ENCODE assay signal across 20 cellular contexts in genomic region chr7:43618073-43618472, GRCh38. TPM values are rescaled to one million over a fixed set of nuclear protein-coding genes. Genes with fewer than 3 reads are reported as not detected.
A peak's percentile ranks its signal among the peaks of the same experiment; 100 is the strongest.
DNase-seq lines count a peak whose midpoint lies in the region; ATAC-seq and TF ChIP-seq lines count a peak whose summit lies in the region.
"Had no signal": no experiment of that assay in that cellular context is flagged by ENCODE, and none has a peak within 500 bp of the region (broad histone marks: within the 10 kb centered on the region; RNA-seq: fewer than 3 reads in every experiment).

No MANE protein-coding gene starts in this region.

- DNase-seq in GM23338 (ENCODE audit: low spot score) (no peak), RWPE2 (ENCODE audit: low spot score) (no peak), cerebellum (ENCODE audit: low spot score) (no peak), HCEC 1CT (no peak), sciatic nerve (ENCODE audit: low spot score) (no peak)
- DNase-seq: AML-193; Calu3; CD4-positive, CD25-positive, alpha-beta regulatory T cell; DMS79; HFFc6; NCI-H1048; Peyer's patch; SHP77 treated with DMSO at 0.1 percent for 48 hours; SW 1271 had no signal

- no peaks in the 10 kb centered on the region for H3F3A ChIP-seq in GM23338 (replicated peaks; ENCODE audit: low read depth)
- H3F3A ChIP-seq in neural cell (ENCODE audit: insufficient read depth, low read length, poor library complexity, severe bottlenecking): no peaks in the 10 kb centered on the region

- H4K20me1 ChIP-seq in GM23338 (replicated peaks; ENCODE audit: insufficient read depth): no peaks in the 10 kb centered on the region; the same call in 1 of the 2 replicates
- no peaks in the 10 kb centered on the region for H4K20me1 ChIP-seq in neural cell (ENCODE audit: insufficient read depth)

- H3K9me2 ChIP-seq in GM23338 (ENCODE audit: insufficient read depth) (no peaks in the 10 kb centered on the region), neural cell (ENCODE audit: insufficient read depth, low read length) (no peaks in the 10 kb centered on the region)

- H3K9me3 Mint-ChIP-seq in GM23338: no peaks in the 10 kb centered on the region
- H3K9me3 Mint-ChIP-seq: CD4-positive, CD25-positive, alpha-beta regulatory T cell; HFFc6 had no signal

- H3K36me3 Mint-ChIP-seq in GM23338 (ENCODE audit: low read depth): peaks cover 9% of the 10 kb centered on the region; the same call in 2 of the 3 replicates

- peaks cover 37% of the 10 kb centered on the region for H3K79me2 ChIP-seq in ACC112 (ENCODE audit: control insufficient read depth, insufficient read depth, low read length, unreplicated experiment)
- no peaks in the 10 kb centered on the region for H3K79me2 ChIP-seq in GM23338 (replicated peaks; ENCODE audit: insufficient read depth)
- no peaks in the 10 kb centered on the region for H3K79me2 ChIP-seq in neural cell (replicated peaks; ENCODE audit: insufficient read depth, low read length)

- intact Hi-C loops in sciatic nerve (cut with DNase I): no loop called here

- H3K4me1 ChIP-seq in ACC112 (ENCODE audit: control insufficient read depth, insufficient read depth, low read length, unreplicated experiment): peaks cover 43% of the 10 kb centered on the region
- peaks cover 7% of the 10 kb centered on the region; the same call in 1 of the 2 replicates for H3K4me1 ChIP-seq in GM23338 (ENCODE audit: insufficient read depth)
- H3K4me1 ChIP-seq in RWPE2 (ENCODE audit: insufficient read depth, poor library complexity, severe bottlenecking): peaks cover 14% of the 10 kb centered on the region

- H3K4me3 ChIP-seq in ACC112 (ENCODE audit: low read depth, low read length): no peak overlapping the region
- H3K4me3 ChIP-seq in GM23338: no peak overlapping the region
- H3K4me3 ChIP-seq in RWPE2 (ENCODE audit: severe bottlenecking): no peak overlapping the region
- H3K4me3 ChIP-seq in neural cell (ENCODE audit: low read length): no peak overlapping the region
- H3K4me3 ChIP-seq: A549, K562, Peyer's patch had no signal

- TF ChIP-seq RAD21 in neural cell (conservative IDR thresholded peaks at IDR 0.05): no peak

- H3K9me3 ChIP-seq in RWPE2 (ENCODE audit: severe bottlenecking): no peaks in the 10 kb centered on the region
- no peaks in the 10 kb centered on the region for H3K9me3 ChIP-seq in neural cell (ENCODE audit: low read length)
- H3K9me3 ChIP-seq: A549, Peyer's patch had no signal

- H3K27me3 Mint-ChIP-seq in GM23338 (ENCODE audit: insufficient read depth, low read depth, poor library complexity): peaks cover 5% of the 10 kb centered on the region
- H3K27me3 Mint-ChIP-seq: CD4-positive, CD25-positive, alpha-beta regulatory T cell had no signal

- H3K4me2 ChIP-seq in GM23338: no peak overlapping the region
- H3K4me2 ChIP-seq in neural cell (ENCODE audit: low read length): no peak overlapping the region
- H3K4me2 ChIP-seq: A549 had no signal

- ATAC-seq in GM23338 (peak; percentile 66), RWPE2 (ENCODE audit: low read depth) (peak; percentile 25; the same call in 2 of the 3 replicates), sciatic nerve (no peak), GM21447 (IDR thresholded peaks at IDR 0.05; ENCODE audit: unreplicated experiment) (no peak)
- ATAC-seq: K562 had no signal

- H2AFZ ChIP-seq in ACC112 (ENCODE audit: low read length, unreplicated experiment) (no peak overlapping the region), GM23338 (no peak overlapping the region), neural cell (ENCODE audit: low read depth, low read length) (peak overlapping the region; percentile 31)

- peaks cover 36% of the 10 kb centered on the region for H3K36me3 ChIP-seq in ACC112 (ENCODE audit: insufficient read depth, low read length)
- H3K36me3 ChIP-seq in GM23338 (ENCODE audit: insufficient read depth): no peaks in the 10 kb centered on the region; the same call in 1 of the 2 replicates
- H3K36me3 ChIP-seq in RWPE2 (ENCODE audit: low read depth): peaks cover 100% of the 10 kb centered on the region
- H3K36me3 ChIP-seq in neural cell (ENCODE audit: insufficient read depth, low read length): no peaks in the 10 kb centered on the region

- TF ChIP-seq EP300 in neural cell (conservative IDR thresholded peaks at IDR 0.05; ENCODE audit: poor library complexity, severe bottlenecking): no peak

- H3K27me3 ChIP-seq in ACC112 (ENCODE audit: insufficient read depth, low read length) (no peaks in the 10 kb centered on the region), GM23338 (ENCODE audit: insufficient read depth) (no peaks in the 10 kb centered on the region), RWPE2 (ENCODE audit: insufficient read depth, poor library complexity, severe bottlenecking) (no peaks in the 10 kb centered on the region), neural cell (ENCODE audit: insufficient read depth, low read depth, low read length) (no peaks in the 10 kb centered on the region)
- H3K27me3 ChIP-seq: Peyer's patch had no signal

- no peak overlapping the region for H3K27ac Mint-ChIP-seq in GM23338
- H3K27ac Mint-ChIP-seq: CD4-positive, CD25-positive, alpha-beta regulatory T cell; HFFc6 had no signal

- H3K27ac ChIP-seq in ACC112 (ENCODE audit: low read depth, low read length) (0 out of 2 replicates have a peak overlapping the region, but pooled peaks have one; percentile 32), GM23338 (ENCODE audit: low read depth) (no peak overlapping the region), RWPE2 (ENCODE audit: poor library complexity, severe bottlenecking) (peak overlapping the region; percentile 38), neural cell (ENCODE audit: low read length) (no peak overlapping the region)
- H3K27ac ChIP-seq: A549, HL-60, Peyer's patch had no signal

- TF ChIP-seq CTCF in GM23338 (conservative IDR thresholded peaks at IDR 0.05; ENCODE audit: low read depth in 2 of 2): no peak
- TF ChIP-seq CTCF in RWPE2 (IDR thresholded peaks at IDR 0.05; ENCODE audit: poor library complexity, severe bottlenecking): no peak
- TF ChIP-seq CTCF in neural cell (IDR thresholded peaks at IDR 0.05; ENCODE audit: poor library complexity, severe bottlenecking): no peak

- no peak overlapping the region for H3K9ac ChIP-seq in neural cell (ENCODE audit: low read length)

- peaks cover 4% of the 10 kb centered on the region for H3K4me1 Mint-ChIP-seq in GM23338

- H3K4me3 Mint-ChIP-seq in GM23338: no peak overlapping the region
- H3K4me3 Mint-ChIP-seq: CD4-positive, CD25-positive, alpha-beta regulatory T cell; HFFc6 had no signal

TF ChIP-seq in GM23338, 12 proteins besides CTCF, POLR2A, EP300 and RAD21 (continues in another document):
- no peak for TF ChIP-seq POLR2AphosphoS5 (IDR thresholded peaks at IDR 0.05; ENCODE audit: low read depth)
- TF ChIP-seq EZH2phosphoT487 (IDR thresholded peaks at IDR 0.05; ENCODE audit: unreplicated experiment): no peak
- TF ChIP-seq STAT1 (IDR thresholded peaks at IDR 0.05; ENCODE audit: unreplicated experiment): no peak
- no peak for TF ChIP-seq JUNB (IDR thresholded peaks at IDR 0.05; ENCODE audit: unreplicated experiment)
- no peak for TF ChIP-seq ETS1 (IDR thresholded peaks at IDR 0.05)
- no peak for TF ChIP-seq ZNF114 (CRISPR knock-in tag; IDR thresholded peaks at IDR 0.05)
- no peak for TF ChIP-seq ZNF331 (CRISPR knock-in tag; IDR thresholded peaks at IDR 0.05; ENCODE audit: low read depth)

TF ChIP-seq in neural cell, 6 proteins besides CTCF, POLR2A, EP300 and RAD21:
- TF ChIP-seq REST (IDR thresholded peaks at IDR 0.05; ENCODE audit: borderline replicate concordance) (no peak), MXI1 (conservative IDR thresholded peaks at IDR 0.05; ENCODE audit: poor library complexity, severe bottlenecking) (no peak), EZH2 (IDR thresholded peaks at IDR 0.05; ENCODE audit: borderline replicate concordance, insufficient read depth, low read length, poor library complexity, severe bottlenecking) (no peak), POLR2AphosphoS5 (IDR thresholded peaks at IDR 0.05) (no peak), TAF1 (IDR thresholded peaks at IDR 0.05; ENCODE audit: low read depth) (no peak), SMC3 (conservative IDR thresholded peaks at IDR 0.05; ENCODE audit: poor library complexity) (no peak)

RNA-seq across cellular contexts. Expression of gene STK17A, which starts 35.2 kb away (rescaled TPM):
- total RNA-seq in GM23338 (2014; rRNA removed; shearing (Covaris generic)): 21.8 and 28.0 TPM in 2 replicates
- polyA plus RNA-seq in GM23338 (2016; fragmentation: Nextera tagmentation; extraction: Ambion mirVana): 19.0 and 21.2 TPM in 2 replicates
- polyA plus RNA-seq in neural cell: 6.9 and 7.9 TPM in 2 replicates
- 8.8 and 10.1 TPM in 2 replicates for polyA minus RNA-seq in neural cell
- 30.2 TPM for total RNA-seq in cerebellum
- 19.3 TPM for total RNA-seq in sciatic nerve

Comparison
In these comparisons a context has a peak if more than half of its experiments do, and no peak if none do; other contexts are left out.
1. H3K27ac ChIP-seq: peak in ACC112 (single experiment) and RWPE2 (single experiment); none in GM23338 (single experiment) and neural cell (single experiment).
2. ATAC-seq: peak in GM23338 (single experiment) and RWPE2 (single experiment); none in sciatic nerve (single experiment) and GM21447 (single experiment).